ENCODE assay signal across 20 cellular contexts in the genomic region with DNA sequence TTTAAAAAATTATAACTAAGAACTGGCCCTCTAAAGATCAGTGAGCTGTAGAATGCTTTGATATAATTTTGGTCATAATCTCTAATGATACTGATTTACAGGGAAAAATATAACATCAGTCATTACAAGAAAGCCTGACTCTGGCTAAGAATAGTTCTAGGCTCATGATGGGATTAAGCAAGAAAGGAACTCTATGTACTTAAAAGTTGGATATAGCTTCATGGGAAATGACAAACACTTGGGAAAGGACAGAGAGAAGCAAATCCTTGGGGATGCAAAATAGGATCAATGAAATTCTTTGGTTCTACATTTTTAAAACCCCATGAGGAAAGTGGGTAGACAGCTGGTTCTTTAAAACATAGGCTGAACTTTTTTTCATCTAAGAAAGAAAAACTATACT.
"Had no signal": no experiment of that assay in that cellular context is flagged by ENCODE, and none has a peak within 500 bp of the region (broad histone marks: within the 10 kb centered on the region; RNA-seq: fewer than 3 reads in every experiment).

No MANE protein-coding gene starts in this region.

- ATAC-seq: esophagus mucosa; stimulated activated naive CD8-positive, alpha-beta T cell treated with anti-CD3 and anti-CD28 coated beads, Interleukin-15, amount 100 ng/mL, for 72 hours had no signal

- H3K4me1 ChIP-seq: psoas muscle, uterus had no signal

- H3K9me3 ChIP-seq: psoas muscle, thoracic aorta, uterus had no signal

- DNase-seq: activated CD4-positive, alpha-beta T cell treated with anti-CD3 and anti-CD28 coated beads, Interleukin-2, amount 50 U/mL, for 4 hours; activated CD4-positive, CD25-positive, alpha-beta regulatory T cell treated with anti-CD3 and anti-CD28 coated beads, Interleukin-2, amount 50 U/mL, for 72 hours; activated effector memory CD4-positive, alpha-beta T cell treated with Interleukin-2 at 50 U/mL for 16 hours; activated T-cell treated with anti-CD3 and anti-CD28 coated beads, Interleukin-2, amount 50 U/mL, for 24 hours; amygdala; cerebellar nuclear complex; dorsolateral prefrontal cortex; immature natural killer cell; nephron progenitor cell; psoas muscle; stimulated activated CD4-positive, alpha-beta T cell treated with anti-CD3 and anti-CD28 coated beads, Interleukin-15, amount 100 ng/mL, for 24 hours; stimulated activated CD4-positive, alpha-beta T cell treated with anti-CD3 and anti-CD28 coated beads, Interleukin-4, amount 100 ng/mL, for 4 hours; stimulated activated naive CD8-positive, alpha-beta T cell treated with anti-CD3 and anti-CD28 coated beads, Interleukin-15, amount 100 ng/mL, for 72 hours; SW 1271; uterus had no signal

- H3K4me3 ChIP-seq: dorsolateral prefrontal cortex, psoas muscle, thoracic aorta, uterus had no signal

- H3K27ac Mint-ChIP-seq: activated naive CD4-positive, alpha-beta T cell treated with anti-CD3 and anti-CD28 coated beads, Interleukin-2, amount 50 U/mL, for 24 hours; activated T-cell treated with anti-CD3 and anti-CD28 coated beads, Interleukin-2, amount 50 U/mL, for 24 hours; memory B cell; stimulated activated naive CD8-positive, alpha-beta T cell treated with anti-CD3 and anti-CD28 coated beads, Interleukin-15, amount 100 ng/mL, for 72 hours had no signal

- H3K27ac ChIP-seq: brain microvascular endothelial cell, psoas muscle, thoracic aorta had no signal

- H3K27me3 Mint-ChIP-seq: activated naive CD4-positive, alpha-beta T cell treated with anti-CD3 and anti-CD28 coated beads, Interleukin-2, amount 50 U/mL, for 24 hours; memory B cell had no signal

- H3K4me1 Mint-ChIP-seq: activated naive CD4-positive, alpha-beta T cell treated with anti-CD3 and anti-CD28 coated beads, Interleukin-2, amount 50 U/mL, for 24 hours; memory B cell; stimulated activated naive CD8-positive, alpha-beta T cell treated with anti-CD3 and anti-CD28 coated beads, Interleukin-15, amount 100 ng/mL, for 72 hours had no signal

- H3K36me3 Mint-ChIP-seq: activated naive CD4-positive, alpha-beta T cell treated with anti-CD3 and anti-CD28 coated beads, Interleukin-2, amount 50 U/mL, for 24 hours; immature natural killer cell; memory B cell had no signal

- H3K27me3 ChIP-seq: brain microvascular endothelial cell, uterus had no signal

- H3K4me3 Mint-ChIP-seq: activated naive CD4-positive, alpha-beta T cell treated with anti-CD3 and anti-CD28 coated beads, Interleukin-2, amount 50 U/mL, for 24 hours; activated T-cell treated with anti-CD3 and anti-CD28 coated beads, Interleukin-2, amount 50 U/mL, for 24 hours; immature natural killer cell; memory B cell; nephron progenitor cell; stimulated activated naive CD8-positive, alpha-beta T cell treated with anti-CD3 and anti-CD28 coated beads, Interleukin-15, amount 100 ng/mL, for 72 hours had no signal

- H3K9me3 Mint-ChIP-seq: activated naive CD4-positive, alpha-beta T cell treated with anti-CD3 and anti-CD28 coated beads, Interleukin-2, amount 50 U/mL, for 24 hours; activated T-cell treated with anti-CD3 and anti-CD28 coated beads, Interleukin-2, amount 50 U/mL, for 24 hours; immature natural killer cell; stimulated activated naive CD8-positive, alpha-beta T cell treated with anti-CD3 and anti-CD28 coated beads, Interleukin-15, amount 100 ng/mL, for 72 hours had no signal

- H3K36me3 ChIP-seq: brain microvascular endothelial cell, thoracic aorta, uterus had no signal
